8 cellular contexts compared by ENCODE assay signal in genomic region chr6:26420607-26421235, GRCh38. TPM values are rescaled to one million over a fixed set of nuclear protein-coding genes. Genes with fewer than 3 reads are reported as not detected.
DNase-seq lines count a peak whose midpoint lies in the region; ATAC-seq and TF ChIP-seq lines count a peak whose summit lies in the region.

No MANE protein-coding gene starts in this region.

- peaks cover 4% of the 10 kb centered on the region for H3K4me1 Mint-ChIP-seq in memory B cell

- peaks cover 9% of the 10 kb centered on the region for H3K9me3 Mint-ChIP-seq in memory B cell

- peak; percentile 62 for ATAC-seq in memory B cell (ENCODE audit: low read depth)

- H3K27me3 ChIP-seq in ectodermal cell (ENCODE audit: control insufficient read depth, insufficient read depth, low read length, poor library complexity, severe bottlenecking) (no peaks in the 10 kb centered on the region), transverse colon (no peaks in the 10 kb centered on the region)

- TF ChIP-seq EP300 in transverse colon (IDR thresholded peaks at IDR 0.05; ENCODE audit: low read depth) = no peak

- H3K36me3 Mint-ChIP-seq in memory B cell = peaks cover 18% of the 10 kb centered on the region

- H3K27ac ChIP-seq in HEK293 (ENCODE audit: extremely low read depth, low read depth, low read length) (peak overlapping the region; percentile 54), ectodermal cell (ENCODE audit: insufficient read depth, low read depth, low read length, poor library complexity, severe bottlenecking) (no peak overlapping the region), transverse colon (peak overlapping the region; percentile 89 to 94 (median 93))

- peak; percentile 67; the same call in 1 of the 2 replicates for TF ChIP-seq CTCF in HEK293 (tag by site-specific recombination; IDR thresholded peaks at IDR 0.05)
- TF ChIP-seq CTCF in transverse colon (IDR thresholded peaks at IDR 0.05) = peak in 4 of 5 experiments; percentile 11 to 37 (median 28)

- CTCF ChIA-PET in HEK293 (lab: Yijun Ruan, JAX) = interaction anchor here (0.6 to 4.2 kb wide), 4 partner anchors 16 to 261 kb away, joined by 3 to 25 read pairs (median 3); no protein-coding TSS in a partner anchor

- WGBS in ectodermal cell, 2 experiments = 48% methylated on average over 6 of the region's 6 CpGs
- 29 to 43% methylated on average over 3 to 6 of the region's 6 CpGs for WGBS in transverse colon (ENCODE audit: low coverage in 1 of 2), 2 donors

- H3K27me3 Mint-ChIP-seq in memory B cell = no peaks in the 10 kb centered on the region

- no peaks in the 10 kb centered on the region for H3K9me3 ChIP-seq in HEK293 (ENCODE audit: control insufficient read depth, insufficient read depth, low read depth, low read length)
- H3K9me3 ChIP-seq in ectodermal cell (ENCODE audit: control insufficient read depth, low read length) = no peaks in the 10 kb centered on the region
- H3K9me3 ChIP-seq in transverse colon = no peaks in the 10 kb centered on the region

- peak; percentile 71 for DNase-seq in ELR (ENCODE audit: low read depth)
- peak; percentile 57 for DNase-seq in RKO (ENCODE audit: low spot score)
- peak; percentile 29 to 32 for DNase-seq in memory B cell (ENCODE audit: low spot score in 2 of 2)
- DNase-seq in transverse colon = peak; percentile 25
- no peak for DNase-seq in NK-92 (lab: John Stamatoyannopoulos, UW; ENCODE audit: unreplicated experiment)
- DNase-seq in NCI-H1092 treated with DMSO at 0.1 percent for 48 hours (lab: John Stamatoyannopoulos, UW) = no peak

- POLR2A ChIA-PET in HEK293 (lab: Yijun Ruan, JAX) = no interaction called here

- TF ChIP-seq POLR2A in transverse colon (IDR thresholded peaks at IDR 0.05) = no peak

- no peak overlapping the region for H3K27ac Mint-ChIP-seq in memory B cell

- intact Hi-C loops in transverse colon (cut with DNase I; ENCODE audit: low total_unique reads) = no loop called here

- H3K4me1 ChIP-seq in HEK293 (ENCODE audit: control insufficient read depth, insufficient read depth, low read length) (no peaks in the 10 kb centered on the region), ectodermal cell (ENCODE audit: control insufficient read depth, insufficient read depth, low read length) (no peaks in the 10 kb centered on the region), transverse colon (peaks cover 4 to 20% (median 8%) of the 10 kb centered on the region in 4 donors)

- in situ Hi-C loops in transverse colon (cut with MboI; ENCODE audit: low pct_ligation_motif_present in 1 of 4, low pct_unique_long_range_greater_than_20kb in 1 of 4, low sequenced_read_pairs in 3 of 4) = no loop called here

- peak overlapping the region; percentile 9; the same call in 1 of the 2 replicates for H3K4me3 ChIP-seq in HEK293 (ENCODE audit: low read depth, low read length)
- peak overlapping the region; percentile 76 for H3K4me3 ChIP-seq in ectodermal cell (ENCODE audit: insufficient read depth, low read depth, low read length)
- peak overlapping the region in 3 of 4 donors; percentile 66 to 99 (median 93) for H3K4me3 ChIP-seq in transverse colon

- no peak overlapping the region for H3K4me3 Mint-ChIP-seq in memory B cell

- peaks cover 4 to 22% of the 10 kb centered on the region in 2 experiments for H3K36me3 ChIP-seq in HEK293 (ENCODE audit: control insufficient read depth in 2 of 2, insufficient read depth in 1 of 2, low read length in 2 of 2)
- no peaks in the 10 kb centered on the region for H3K36me3 ChIP-seq in ectodermal cell (ENCODE audit: control insufficient read depth, insufficient read depth, low read length)
- H3K36me3 ChIP-seq in transverse colon = no peaks in the 10 kb centered on the region

TF ChIP-seq in HEK293, 187 proteins besides CTCF, POLR2A, EP300 and RAD21:
- peak; percentile 65 for TF ChIP-seq PRDM1 (tag by site-specific recombination; IDR thresholded peaks at IDR 0.05)
- 0 out of 2 replicates have a peak, but pooled peaks have one; percentile 16 for TF ChIP-seq SP7 (tag by site-specific recombination; IDR thresholded peaks at IDR 0.05)
- TF ChIP-seq ZNF501 (tag by site-specific recombination; IDR thresholded peaks at IDR 0.05) = 0 out of 2 replicates have a peak, but pooled peaks have one; percentile 52
- peak; percentile 15; the same call in 1 of the 2 replicates for TF ChIP-seq ZBTB17 (tag by site-specific recombination; IDR thresholded peaks at IDR 0.05)
- TF ChIP-seq ZNF600 (tag by site-specific recombination; IDR thresholded peaks at IDR 0.05) = 0 out of 2 replicates have a peak, but pooled peaks have one; percentile 18
- 0 out of 2 replicates have a peak, but pooled peaks have one; percentile 43 for TF ChIP-seq MZF1 (tag by site-specific recombination; IDR thresholded peaks at IDR 0.05; ENCODE audit: borderline replicate concordance)
- TF ChIP-seq ZNF37A (tag by site-specific recombination; IDR thresholded peaks at IDR 0.05) = no peak
- TF ChIP-seq ZBTB48 (tag by site-specific recombination; IDR thresholded peaks at IDR 0.05) = 0 out of 2 replicates have a peak, but pooled peaks have one; percentile 17
- peak; percentile 35 for TF ChIP-seq ZNF654 (tag by site-specific recombination; IDR thresholded peaks at IDR 0.05; ENCODE audit: low read depth)
- no peak for TF ChIP-seq GLI2 (tag by site-specific recombination; IDR thresholded peaks at IDR 0.05; ENCODE audit: borderline replicate concordance, low read depth)
- TF ChIP-seq ZNF341 (tag by site-specific recombination; IDR thresholded peaks at IDR 0.05; ENCODE audit: low read depth) = peak; percentile 11; the same call in 1 of the 2 replicates
- no peak for TF ChIP-seq TSHZ1 (tag by site-specific recombination; IDR thresholded peaks at IDR 0.05; ENCODE audit: borderline replicate concordance)
TF ChIP-seq in HEK293: peak in this region for 9.

RNA-seq across cellular contexts. Expression of gene BTN3A1, which starts 18.6 kb away (rescaled TPM):
- 11.1 TPM for polyA plus RNA-seq in ectodermal cell (2013, experiment 1 of 4)
- 13.1 TPM for polyA plus RNA-seq in ectodermal cell (2013, experiment 2 of 4)
- 9.9 TPM for polyA plus RNA-seq in ectodermal cell (2013, experiment 3 of 4)
- polyA plus RNA-seq in ectodermal cell (2013, experiment 4 of 4) = 9.3 TPM
- 10 to 100 TPM; 15.7 to 43.2 (median 20.4) TPM for total RNA-seq in transverse colon

RNA-seq across cellular contexts. Expression of gene BTN3A3, which starts 19.6 kb away (rescaled TPM):
- polyA plus RNA-seq in ectodermal cell (2013, experiment 1 of 4) = 1.3 TPM
- 1.5 TPM for polyA plus RNA-seq in ectodermal cell (2013, experiment 2 of 4)
- polyA plus RNA-seq in ectodermal cell (2013, experiment 3 of 4) = 2.0 TPM
- polyA plus RNA-seq in ectodermal cell (2013, experiment 4 of 4) = 1.5 TPM
- total RNA-seq in transverse colon = 10 to 100 TPM in 2 of 4 donors, 1 to 10 TPM in 2; 8.0 to 38.6 (median 9.5) TPM

RNA-seq across cellular contexts. Expression of gene BTN2A1, which starts 37.0 kb away (rescaled TPM):
- 16.6 TPM for polyA plus RNA-seq in ectodermal cell (2013, experiment 1 of 4)
- polyA plus RNA-seq in ectodermal cell (2013, experiment 2 of 4) = 15.5 TPM
- polyA plus RNA-seq in ectodermal cell (2013, experiment 3 of 4) = 12.2 TPM
- 13.1 TPM for polyA plus RNA-seq in ectodermal cell (2013, experiment 4 of 4)
- 10 to 100 TPM; 15.3 to 35.8 (median 20.7) TPM for total RNA-seq in transverse colon

RNA-seq across cellular contexts. Expression of gene BTN2A2, which starts 37.8 kb away (rescaled TPM):
- 16.2 TPM for polyA plus RNA-seq in ectodermal cell (2013, experiment 1 of 4)
- 21.1 TPM for polyA plus RNA-seq in ectodermal cell (2013, experiment 2 of 4)
- polyA plus RNA-seq in ectodermal cell (2013, experiment 3 of 4) = 15.4 TPM
- 15.7 TPM for polyA plus RNA-seq in ectodermal cell (2013, experiment 4 of 4)
- total RNA-seq in transverse colon = 10 to 100 TPM in 2 of 4 donors, 1 to 10 TPM in 2; 6.0 to 14.6 (median 11.5) TPM

RNA-seq across cellular contexts. Expression of gene BTN3A2, which starts 55.7 kb away (rescaled TPM):
- 6.4 TPM for polyA plus RNA-seq in ectodermal cell (2013, experiment 1 of 4)
- polyA plus RNA-seq in ectodermal cell (2013, experiment 2 of 4) = 4.5 TPM
- 3.4 TPM for polyA plus RNA-seq in ectodermal cell (2013, experiment 3 of 4)
- polyA plus RNA-seq in ectodermal cell (2013, experiment 4 of 4) = 3.0 TPM
- total RNA-seq in transverse colon = 10 to 100 TPM in 2 of 4 donors, 1 to 10 TPM in 2; 4.5 to 39.1 (median 18.7) TPM

Comparison
In these comparisons a context has a peak if more than half of its experiments do, and no peak if none do; other contexts are left out.
1. DNase-seq: peak in ELR (single experiment), RKO (single experiment), memory B cell (2 of 2) and transverse colon (single experiment); none in NK-92 (single experiment) and NCI-H1092 treated with DMSO at 0.1 percent for 48 hours (single experiment).
2. H3K4me3 ChIP-seq: peak in every context shown above with its lines; median percentile 93 in transverse colon; 76 in ectodermal cell; 9 in HEK293.